ENCODE assay signal across 1 cellular context in genomic region chr11:61972112-61972795, GRCh38.
A peak's percentile ranks its signal among the peaks of the same experiment; 100 is the strongest.
TF ChIP-seq lines count a peak whose summit lies in the region.

No MANE protein-coding gene starts in this region.

TF ChIP-seq in K562, 482 proteins besides CTCF, POLR2A, EP300 and RAD21 (continued from another document and continues in another):
- TF ChIP-seq PATZ1 (CRISPR knock-in tag; IDR thresholded peaks at IDR 0.05; ENCODE audit: borderline replicate concordance): 0 out of 2 replicates have a peak, but pooled peaks have one; percentile 48
- no peak for TF ChIP-seq SETDB1 (IDR thresholded peaks at IDR 0.05; ENCODE audit: low read length)
- TF ChIP-seq PHF21A (IDR thresholded peaks at IDR 0.05; ENCODE audit: borderline replicate concordance, low read depth): no peak
- TF ChIP-seq TAF1 (IDR thresholded peaks at IDR 0.05; ENCODE audit: control insufficient read depth, extremely low read depth, insufficient read depth, low read length, severe bottlenecking): no peak
- no peak for TF ChIP-seq CTCFL (IDR thresholded peaks at IDR 0.05; ENCODE audit: borderline replicate concordance, insufficient read depth, low read depth, low read length, poor library complexity, severe bottlenecking)
- no peak for TF ChIP-seq ZNF324 (CRISPR knock-in tag; IDR thresholded peaks at IDR 0.05)
- TF ChIP-seq NFATC3 (IDR thresholded peaks at IDR 0.05): no peak
- TF ChIP-seq POLR2H (tag; IDR thresholded peaks at IDR 0.05; ENCODE audit: low read depth): 0 out of 2 replicates have a peak, but pooled peaks have one; percentile 49
- TF ChIP-seq SMAD1 (IDR thresholded peaks at IDR 0.05; ENCODE audit: low read depth, low read length, partially characterized antibody): no peak
- no peak for TF ChIP-seq ZBTB12 (CRISPR knock-in tag; IDR thresholded peaks at IDR 0.05)
- no peak for TF ChIP-seq CEBPB (tag; IDR thresholded peaks at IDR 0.05)
- TF ChIP-seq KDM1A (IDR thresholded peaks at IDR 0.05): peak in 1 of 2 experiments; percentile 57; a peak in 1 of 4 replicates
- TF ChIP-seq RFX7 (CRISPR knock-in tag; IDR thresholded peaks at IDR 0.05): 0 out of 2 replicates have a peak, but pooled peaks have one; percentile 69
- no peak for TF ChIP-seq GMEB1 (CRISPR knock-in tag; IDR thresholded peaks at IDR 0.05)
- TF ChIP-seq NR2C1 (IDR thresholded peaks at IDR 0.05): no peak
- no peak; the same call in 1 of the 2 replicates for TF ChIP-seq NR2C1 (tag; IDR thresholded peaks at IDR 0.05)
- TF ChIP-seq KLF6 (CRISPR knock-in tag; IDR thresholded peaks at IDR 0.05; ENCODE audit: borderline replicate concordance): no peak
- no peak for TF ChIP-seq SAFB (IDR thresholded peaks at IDR 0.05; ENCODE audit: borderline replicate concordance, low read depth, low read length)
- no peak for TF ChIP-seq ZNF449 (CRISPR knock-in tag; IDR thresholded peaks at IDR 0.05)
- TF ChIP-seq ESRRA (IDR thresholded peaks at IDR 0.05; ENCODE audit: borderline replicate concordance, low read depth): no peak
- no peak for TF ChIP-seq CREBBP (IDR thresholded peaks at IDR 0.05; ENCODE audit: low read depth, low read length)
- TF ChIP-seq ZKSCAN8 (CRISPR knock-in tag; IDR thresholded peaks at IDR 0.05): peak; percentile 86; the same call in 1 of the 2 replicates
- TF ChIP-seq TEAD1 (CRISPR knock-in tag; IDR thresholded peaks at IDR 0.05): no peak
- peak; percentile 63; the same call in 1 of the 2 replicates for TF ChIP-seq AFF4 (CRISPR knock-in tag; IDR thresholded peaks at IDR 0.05)
- TF ChIP-seq MXI1 (IDR thresholded peaks at IDR 0.05; ENCODE audit: low read depth, low read length): no peak
- 0 out of 2 replicates have a peak, but pooled peaks have one; percentile 11 for TF ChIP-seq SMAD4 (CRISPR knock-in tag; conservative IDR thresholded peaks at IDR 0.05)
- no peak for TF ChIP-seq ZBTB7A (IDR thresholded peaks at IDR 0.05; ENCODE audit: borderline replicate concordance, control insufficient read depth, low read depth, low read length)
- no peak for TF ChIP-seq MED1 (CRISPR knock-in tag; IDR thresholded peaks at IDR 0.05; ENCODE audit: borderline replicate concordance)
- TF ChIP-seq ZNF239 (CRISPR knock-in tag; IDR thresholded peaks at IDR 0.05): no peak
- no peak for TF ChIP-seq YY1 (IDR thresholded peaks at IDR 0.05; ENCODE audit: borderline replicate concordance in 1 of 3, control insufficient read depth in 1 of 3, extremely low read depth in 1 of 3, insufficient read depth in 3 of 3, insufficient read length in 1 of 3, insufficient replicate concordance in 2 of 3, low read depth in 1 of 3, low read length in 2 of 3)
- no peak for TF ChIP-seq XRCC3 (IDR thresholded peaks at IDR 0.05)
- peak; percentile 62; the same call in 1 of the 2 replicates for TF ChIP-seq ELF2 (CRISPR knock-in tag; IDR thresholded peaks at IDR 0.05)
- peak; percentile 45; the same call in 1 of the 2 replicates for TF ChIP-seq LCOR (CRISPR knock-in tag; IDR thresholded peaks at IDR 0.05)
- no peak; the same call in 1 of the 2 replicates for TF ChIP-seq ZNF395 (CRISPR knock-in tag; IDR thresholded peaks at IDR 0.05)
- no peak for TF ChIP-seq ZNF274 (IDR thresholded peaks at IDR 0.05; ENCODE audit: borderline replicate concordance, low read depth, low read length)
- TF ChIP-seq IRF9 (tag; IDR thresholded peaks at IDR 0.05): no peak
- no peak for TF ChIP-seq POLR2AphosphoS2 (IDR thresholded peaks at IDR 0.05; ENCODE audit: low read length)
- TF ChIP-seq TEAD4 (IDR thresholded peaks at IDR 0.05; ENCODE audit: low read length): no peak
- TF ChIP-seq TEAD4 (CRISPR knock-in tag; IDR thresholded peaks at IDR 0.05; ENCODE audit: borderline replicate concordance): no peak
- no peak for TF ChIP-seq XRCC5 (IDR thresholded peaks at IDR 0.05; ENCODE audit: low read depth, low read length)
- TF ChIP-seq ZNF347 (CRISPR knock-in tag; IDR thresholded peaks at IDR 0.05; ENCODE audit: low read depth): no peak
- TF ChIP-seq ZBTB17 (CRISPR knock-in tag; IDR thresholded peaks at IDR 0.05): no peak
- no peak for TF ChIP-seq SFPQ (IDR thresholded peaks at IDR 0.05; ENCODE audit: low read depth, low read length)
- no peak for TF ChIP-seq HNRNPL (IDR thresholded peaks at IDR 0.05; ENCODE audit: low read depth, low read length)
- TF ChIP-seq ZNF41 (CRISPR knock-in tag; conservative IDR thresholded peaks at IDR 0.05): no peak
- no peak for TF ChIP-seq NEUROD1 (IDR thresholded peaks at IDR 0.05; ENCODE audit: borderline replicate concordance, low read depth, low read length, partially characterized antibody)
